In genomic region chr10:117609095-117609821, GRCh38 we compare ENCODE assay signal across 8 cellular contexts.
DNase-seq lines count a peak whose midpoint lies in the region; ATAC-seq and TF ChIP-seq lines count a peak whose summit lies in the region.

No MANE protein-coding gene starts in this region.

- H3K27ac ChIP-seq in tibial artery = peak overlapping the region; percentile 52 to 53

- in situ Hi-C loops in astrocyte of the spinal cord (cut with HindIII; ENCODE audit: low sequenced_read_pairs) = no loop called here

- no peaks in the 10 kb centered on the region for H3K9me3 ChIP-seq in tibial artery

- intact Hi-C loops in tibial artery (cut with DNase I; ENCODE audit: low total_unique reads) = no loop called here

- ATAC-seq in stimulated activated naive CD8-positive, alpha-beta T cell treated with anti-CD3 and anti-CD28 coated beads, Interleukin-15, Interleukin-2, amounts not matched to agents 100 U/mL and 50 U/mL, for 24 hours = no peak
- ATAC-seq in HG02884 (IDR thresholded peaks at IDR 0.05; ENCODE audit: unreplicated experiment) = no peak

- no peaks in the 10 kb centered on the region for H3K36me3 ChIP-seq in tibial artery

- H3K4me3 ChIP-seq in astrocyte of the spinal cord (ENCODE audit: low read depth, low read length) = no peak overlapping the region
- no peak overlapping the region for H3K4me3 ChIP-seq in tibial artery

- no peak for TF ChIP-seq CTCF in astrocyte of the spinal cord (IDR thresholded peaks at IDR 0.05; ENCODE audit: low read depth, low read length)
- no peak for TF ChIP-seq CTCF in tibial artery (IDR thresholded peaks at IDR 0.05)

- DNase-seq in DMS79 treated with DMSO at 0.1 percent for 48 hours (lab: John Stamatoyannopoulos, UW) (peak; percentile 1), DMS79 (lab: John Stamatoyannopoulos, UW) (no peak), astrocyte of the spinal cord (ENCODE audit: low read depth, low spot score) (peak; percentile 53), kidney tubule cell (ENCODE audit: low spot score) (peak; percentile 92), tibial artery (peak; percentile 51 to 74)
- no peak for DNase-seq in stimulated activated naive CD8-positive, alpha-beta T cell treated with anti-CD3 and anti-CD28 coated beads, Interleukin-15, Interleukin-2, amounts not matched to agents 100 U/mL and 50 U/mL, for 24 hours
- DNase-seq in stimulated activated CD4-positive, alpha-beta T cell treated with anti-CD3 and anti-CD28 coated beads, Interleukin-2, amount 100 ng/mL, for 48 hours = no peak

- peaks cover 0 to 20% (median 8%) of the 10 kb centered on the region in 4 donors for H3K4me1 ChIP-seq in tibial artery

- H3K27me3 ChIP-seq in tibial artery = no peaks in the 10 kb centered on the region

Comparison
In these comparisons a context has a peak if more than half of its experiments do, and no peak if none do; other contexts are left out.
1. DNase-seq: peak in DMS79 treated with DMSO at 0.1 percent for 48 hours (single experiment), astrocyte of the spinal cord (single experiment), kidney tubule cell (single experiment) and tibial artery (2 of 2); none in DMS79 (single experiment), stimulated activated naive CD8-positive, alpha-beta T cell treated with anti-CD3 and anti-CD28 coated beads, Interleukin-15, Interleukin-2, amounts not matched to agents 100 U/mL and 50 U/mL, for 24 hours (single experiment) and stimulated activated CD4-positive, alpha-beta T cell treated with anti-CD3 and anti-CD28 coated beads, Interleukin-2, amount 100 ng/mL, for 48 hours (0 of 2).